10 cellular contexts compared by ENCODE assay signal in genomic region chr1:18557621-18558465, GRCh38.
DNase-seq lines count a peak whose midpoint lies in the region; ATAC-seq and TF ChIP-seq lines count a peak whose summit lies in the region.
"Had no signal": no experiment of that assay in that cellular context is flagged by ENCODE, and none has a peak within 500 bp of the region (broad histone marks: within the 10 kb centered on the region; RNA-seq: fewer than 3 reads in every experiment).

No MANE protein-coding gene starts in this region.

- H3K4me3 Mint-ChIP-seq in MCF 10A (ENCODE audit: unreplicated experiment): no peak overlapping the region
- peak overlapping the region; percentile 48 for H3K4me3 Mint-ChIP-seq in activated naive CD8-positive, alpha-beta T cell

- no peak overlapping the region for H3K27ac ChIP-seq in breast epithelium
- H3K27ac ChIP-seq in upper lobe of left lung: no peak overlapping the region

- no peak overlapping the region for H3K27ac Mint-ChIP-seq in MCF 10A (ENCODE audit: low read depth, unreplicated experiment)
- no peak overlapping the region for H3K27ac Mint-ChIP-seq in activated naive CD8-positive, alpha-beta T cell
- H3K27ac Mint-ChIP-seq: nephron had no signal

- ATAC-seq in upper lobe of left lung (ENCODE audit: low FRiP score in 2 of 2) (peak; percentile 47 to 63), HG03139 (IDR thresholded peaks at IDR 0.05; ENCODE audit: unreplicated experiment) (no peak), HG02678 (IDR thresholded peaks at IDR 0.05; ENCODE audit: unreplicated experiment) (no peak), GM21737 (IDR thresholded peaks at IDR 0.05; ENCODE audit: unreplicated experiment) (no peak)

- peaks cover 89% of the 10 kb centered on the region for H3K27me3 Mint-ChIP-seq in MCF 10A (ENCODE audit: insufficient read depth, unreplicated experiment)
- H3K27me3 Mint-ChIP-seq in activated naive CD8-positive, alpha-beta T cell: peaks cover 31% of the 10 kb centered on the region

- H3K4me3 ChIP-seq in breast epithelium (peak overlapping the region in 1 of 3 donors; percentile 2), upper lobe of left lung (no peak overlapping the region)

- no peaks in the 10 kb centered on the region for H3K4me1 Mint-ChIP-seq in MCF 10A (ENCODE audit: insufficient read depth, unreplicated experiment)
- H3K4me1 Mint-ChIP-seq in activated naive CD8-positive, alpha-beta T cell (ENCODE audit: low read depth): peaks cover 12% of the 10 kb centered on the region

- peak; percentile 9 for DNase-seq in MCF 10A (ENCODE audit: unreplicated experiment)
- DNase-seq in breast epithelium (ENCODE audit: low spot score in 2 of 2): no peak
- DNase-seq in left kidney (ENCODE audit: low read depth, low spot score): peak; percentile 73
- DNase-seq in upper lobe of left lung: peak in 1 of 2 donors; percentile 59
- DNase-seq: EL had no signal

- H3K4me1 ChIP-seq in breast epithelium (no peaks in the 10 kb centered on the region), upper lobe of left lung (peaks cover 0 to 9% (median 4%) of the 10 kb centered on the region in 4 donors)

- POLR2A ChIA-PET in MCF 10A (lab: Yijun Ruan, JAX): no interaction called here

- TF ChIP-seq EP300 in upper lobe of left lung (IDR thresholded peaks at IDR 0.05): no peak

- H3K27me3 ChIP-seq in breast epithelium: peaks cover 0 to 74% of the 10 kb centered on the region in 2 donors
- peaks cover 0 to 10% (median 4%) of the 10 kb centered on the region in 4 donors for H3K27me3 ChIP-seq in upper lobe of left lung

- BruUV-seq in MCF 10A (replicated peaks; lab: Mats Ljungman, UMichigan): no TSS peak

- H3K36me3 ChIP-seq in breast epithelium (no peaks in the 10 kb centered on the region), upper lobe of left lung (no peaks in the 10 kb centered on the region)

- intact Hi-C loops in MCF 10A (cut with micrococcal nuclease): no loop called here
- intact Hi-C loops in breast epithelium (cut with DNase I; ENCODE audit: low total_unique reads): loop anchor here (5.0 kb wide), 1 partner anchor 866 kb away; no protein-coding TSS in a partner anchor

- no peaks in the 10 kb centered on the region for H3K36me3 Mint-ChIP-seq in MCF 10A (ENCODE audit: insufficient read depth, unreplicated experiment)
- no peaks in the 10 kb centered on the region for H3K36me3 Mint-ChIP-seq in activated naive CD8-positive, alpha-beta T cell

- H3K9me3 Mint-ChIP-seq in MCF 10A (ENCODE audit: unreplicated experiment): no peaks in the 10 kb centered on the region
- no peaks in the 10 kb centered on the region for H3K9me3 Mint-ChIP-seq in activated naive CD8-positive, alpha-beta T cell (ENCODE audit: low read depth)
- H3K9me3 Mint-ChIP-seq: nephron had no signal

- TF ChIP-seq CTCF in MCF 10A (IDR thresholded peaks at IDR 0.05; ENCODE audit: unreplicated experiment) (no peak), breast epithelium (IDR thresholded peaks at IDR 0.05) (no peak), upper lobe of left lung (IDR thresholded peaks at IDR 0.05) (no peak)

- H3K9me3 ChIP-seq in breast epithelium: no peaks in the 10 kb centered on the region
- no peaks in the 10 kb centered on the region for H3K9me3 ChIP-seq in upper lobe of left lung

- TF ChIP-seq POLR2A in breast epithelium (IDR thresholded peaks at IDR 0.05) (no peak), upper lobe of left lung (IDR thresholded peaks at IDR 0.05) (no peak)

- CTCF ChIA-PET in MCF 10A (lab: Yijun Ruan, JAX): interaction anchor here (0.6 to 2.2 kb wide), 4 partner anchors 8 to 26 kb away, joined by 3 to 12 read pairs (median 4); no protein-coding TSS in a partner anchor

- 7 to 11% methylated on average over 23 to 29 of the region's 29 CpGs for WGBS in upper lobe of left lung, 2 donors

Comparison
In these comparisons a context has a peak if more than half of its experiments do, and no peak if none do; other contexts are left out.
1. DNase-seq: peak in MCF 10A (single experiment) and left kidney (single experiment); none in breast epithelium (0 of 2).
2. ATAC-seq: peak in upper lobe of left lung (2 of 2); none in HG03139 (single experiment), HG02678 (single experiment) and GM21737 (single experiment).